In genomic region chr2:231181848-231182247, GRCh38 we compare ENCODE assay signal across 8 cellular contexts. TPM values are rescaled to one million over a fixed set of nuclear protein-coding genes. Genes with fewer than 3 reads are reported as not detected.
A peak's percentile ranks its signal among the peaks of the same experiment; 100 is the strongest.
DNase-seq lines count a peak whose midpoint lies in the region; ATAC-seq and TF ChIP-seq lines count a peak whose summit lies in the region.

No MANE protein-coding gene starts in this region.

- intact Hi-C loops in heart left ventricle (cut with DNase I): loop anchor here in 1 of 10 donors (2.0 kb wide), 1 partner anchor 57 kb away; the partner anchor contains the start of gene HTR2B

- no peaks in the 10 kb centered on the region for H3K36me3 ChIP-seq in heart left ventricle
- H3K36me3 ChIP-seq in thoracic aorta: no peaks in the 10 kb centered on the region

- peaks cover 5 to 62% (median 36%) of the 10 kb centered on the region in 12 donors for H3K4me1 ChIP-seq in heart left ventricle
- H3K4me1 ChIP-seq in thoracic aorta (ENCODE audit: control insufficient read depth in 1 of 2, low read depth in 2 of 2): peaks cover 50 to 51% of the 10 kb centered on the region in 2 donors

- no peaks in the 10 kb centered on the region for H3K9me3 Mint-ChIP-seq in nephron progenitor cell
- no peaks in the 10 kb centered on the region for H3K9me3 Mint-ChIP-seq in activated CD8-positive, alpha-beta T cell treated with anti-CD3 and anti-CD28 coated beads, Interleukin-2, amount 10 ng/mL, durations not matched to agents 7 days and 5 days (ENCODE audit: insufficient read depth)

- H3K4me1 Mint-ChIP-seq in nephron progenitor cell: peaks cover 29% of the 10 kb centered on the region
- peaks cover 12% of the 10 kb centered on the region for H3K4me1 Mint-ChIP-seq in activated CD8-positive, alpha-beta T cell treated with anti-CD3 and anti-CD28 coated beads, Interleukin-2, amount 10 ng/mL, durations not matched to agents 7 days and 5 days (ENCODE audit: low read depth)

- H3K27ac ChIP-seq in heart left ventricle (peak overlapping the region; percentile 9 to 77 (median 54)), thoracic aorta (peak overlapping the region; percentile 77 to 89)

- H3K4me3 ChIP-seq in GM12865 (ENCODE audit: low read depth, low read length) (no peak overlapping the region), heart left ventricle (no peak overlapping the region), thoracic aorta (no peak overlapping the region)

- DNase-seq in GM12865 (ENCODE audit: low read depth): peak; percentile 80
- DNase-seq in SHP77 (lab: John Stamatoyannopoulos, UW): peak; percentile 59 to 71
- peak; percentile 73 to 87 (median 86) for DNase-seq in heart left ventricle
- DNase-seq in thoracic aorta (ENCODE audit: low spot score): peak; percentile 68
- no peak for DNase-seq in nephron progenitor cell
- no peak for DNase-seq in NK-92 (lab: John Stamatoyannopoulos, UW; ENCODE audit: unreplicated experiment)
- no peak for DNase-seq in activated CD8-positive, alpha-beta T cell treated with anti-CD3 and anti-CD28 coated beads, Interleukin-2, amount 10 ng/mL, durations not matched to agents 7 days and 5 days

- ATAC-seq in HG02798 (IDR thresholded peaks at IDR 0.05; ENCODE audit: poor library complexity, unreplicated experiment): peak; percentile 60
- ATAC-seq in heart left ventricle: peak; percentile 78 to 89 (median 86)
- peak; percentile 52 for ATAC-seq in thoracic aorta (ENCODE audit: insufficient number of reproducible peaks, low FRiP score, low read depth)
- no peak for ATAC-seq in activated CD8-positive, alpha-beta T cell treated with anti-CD3 and anti-CD28 coated beads, Interleukin-2, amount 10 ng/mL, durations not matched to agents 7 days and 5 days

- WGBS in heart left ventricle, 4 donors: 14 to 30% (median 27%) methylated on average over 5 to 7 of the region's 7 CpGs

- POLR2A ChIA-PET in activated CD8-positive, alpha-beta T cell treated with anti-CD3 and anti-CD28 coated beads, Interleukin-2, amount 10 ng/mL, durations not matched to agents 7 days and 5 days (lab: Charles Lee): no interaction called here

- TF ChIP-seq CTCF in GM12865 (IDR thresholded peaks at IDR 0.05; ENCODE audit: insufficient read depth, low read depth, low read length, missing control alignments) (no peak), heart left ventricle (IDR thresholded peaks at IDR 0.05) (peak in 1 of 12 donors; percentile 7), thoracic aorta (IDR thresholded peaks at IDR 0.05) (peak; percentile 12), nephron progenitor cell (IDR thresholded peaks at IDR 0.05) (no peak)

- H3K9me3 ChIP-seq in heart left ventricle: no peaks in the 10 kb centered on the region
- no peaks in the 10 kb centered on the region for H3K9me3 ChIP-seq in thoracic aorta

- no peak for TF ChIP-seq POLR2A in heart left ventricle (IDR thresholded peaks at IDR 0.05)

- H3K27me3 Mint-ChIP-seq in nephron progenitor cell (ENCODE audit: low read depth, poor library complexity): no peaks in the 10 kb centered on the region
- no peaks in the 10 kb centered on the region for H3K27me3 Mint-ChIP-seq in activated CD8-positive, alpha-beta T cell treated with anti-CD3 and anti-CD28 coated beads, Interleukin-2, amount 10 ng/mL, durations not matched to agents 7 days and 5 days (ENCODE audit: low read depth)

- no peak overlapping the region for H3K4me3 Mint-ChIP-seq in nephron progenitor cell
- no peak overlapping the region for H3K4me3 Mint-ChIP-seq in activated CD8-positive, alpha-beta T cell treated with anti-CD3 and anti-CD28 coated beads, Interleukin-2, amount 10 ng/mL, durations not matched to agents 7 days and 5 days

- H3K27ac Mint-ChIP-seq in nephron progenitor cell: no peak overlapping the region
- H3K27ac Mint-ChIP-seq in activated CD8-positive, alpha-beta T cell treated with anti-CD3 and anti-CD28 coated beads, Interleukin-2, amount 10 ng/mL, durations not matched to agents 7 days and 5 days: no peak overlapping the region

- peaks cover 9% of the 10 kb centered on the region for H3K36me3 Mint-ChIP-seq in nephron progenitor cell (ENCODE audit: low read depth)
- no peaks in the 10 kb centered on the region for H3K36me3 Mint-ChIP-seq in activated CD8-positive, alpha-beta T cell treated with anti-CD3 and anti-CD28 coated beads, Interleukin-2, amount 10 ng/mL, durations not matched to agents 7 days and 5 days (ENCODE audit: low read depth)

- no peaks in the 10 kb centered on the region for H3K27me3 ChIP-seq in heart left ventricle
- no peaks in the 10 kb centered on the region for H3K27me3 ChIP-seq in thoracic aorta (replicated peaks; ENCODE audit: insufficient read depth)

- CTCF ChIA-PET in activated CD8-positive, alpha-beta T cell treated with anti-CD3 and anti-CD28 coated beads, Interleukin-2, amount 10 ng/mL, durations not matched to agents 7 days and 5 days (lab: Charles Lee): no interaction called here

RNA-seq across cellular contexts. Expression of gene ARMC9, which starts 16.6 kb away (rescaled TPM):
- total RNA-seq in heart left ventricle (1 to 10 TPM; 1.3 to 4.7 (median 3.4) TPM), thoracic aorta (100 to 1,000 TPM in 1 of 2 donors, 10 to 100 TPM in 1; 68.5 to 103 TPM)
- 1 to 10 TPM in 1 of 2 donors, under 1 TPM in 1; 0.95 to 2.4 TPM for polyA plus RNA-seq in heart left ventricle
- under 1 TPM; 0.65 to 0.92 TPM for total RNA-seq in activated CD8-positive, alpha-beta T cell treated with anti-CD3 and anti-CD28 coated beads, Interleukin-2, amount 10 ng/mL, durations not matched to agents 7 days and 5 days

RNA-seq across cellular contexts. Expression of gene HTR2B, which starts 57.0 kb away (rescaled TPM):
- total RNA-seq in heart left ventricle: 1 to 10 TPM in 2 of 9 donors, under 1 TPM in 7; 0.31 to 2.2 (median 0.72) TPM
- under 1 TPM; 0.25 to 0.61 TPM for polyA plus RNA-seq in heart left ventricle
- total RNA-seq in thoracic aorta: 1 to 10 TPM; 2.8 to 9.2 TPM
- total RNA-seq in activated CD8-positive, alpha-beta T cell treated with anti-CD3 and anti-CD28 coated beads, Interleukin-2, amount 10 ng/mL, durations not matched to agents 7 days and 5 days: not detected

Comparison
In these comparisons a context has a peak if more than half of its experiments do, and no peak if none do; other contexts are left out.
1. DNase-seq: peak in GM12865 (single experiment), SHP77 (2 of 2), heart left ventricle (5 of 5) and thoracic aorta (single experiment); none in nephron progenitor cell (single experiment), NK-92 (single experiment) and activated CD8-positive, alpha-beta T cell treated with anti-CD3 and anti-CD28 coated beads, Interleukin-2, amount 10 ng/mL, durations not matched to agents 7 days and 5 days (single experiment).
2. RNA of gene ARMC9, which starts 16.6 kb away (total RNA-seq): 68.5 to 103 TPM in thoracic aorta; 1.3 to 4.7 TPM in heart left ventricle and 0.65 to 0.92 TPM in activated CD8-positive, alpha-beta T cell treated with anti-CD3 and anti-CD28 coated beads, Interleukin-2, amount 10 ng/mL, durations not matched to agents 7 days and 5 days; every median in the first group is over 10 times any median in the second.